In the genomic region with DNA sequence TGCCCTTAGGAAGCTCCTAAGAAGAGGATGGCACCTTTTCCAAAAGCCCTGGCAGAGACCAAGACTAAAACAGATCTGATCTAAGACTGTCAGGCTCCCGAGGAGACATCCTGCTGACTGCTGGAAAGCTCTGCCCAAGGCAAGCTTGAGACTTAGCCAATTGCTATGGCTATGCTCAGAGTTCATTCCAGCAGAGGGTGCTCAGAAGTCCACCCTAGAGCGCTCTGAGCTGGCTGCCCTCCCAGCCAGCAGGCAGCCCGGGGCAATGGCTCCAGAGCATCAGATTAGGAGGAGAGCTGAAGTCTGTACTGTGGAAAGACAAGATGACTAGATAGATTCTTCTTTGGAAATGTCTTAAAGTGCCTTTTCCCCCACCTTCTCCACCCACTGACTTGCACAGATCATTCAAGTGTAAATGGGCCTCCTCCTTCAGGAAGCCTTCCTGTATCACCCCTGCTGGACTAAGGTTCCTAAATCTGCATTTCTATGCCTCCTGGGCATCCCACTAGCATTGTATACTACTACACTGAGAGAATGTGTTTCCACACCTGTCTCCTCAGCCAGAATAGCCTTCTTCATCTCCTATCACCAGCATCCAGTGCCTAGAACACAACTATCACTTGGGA, we compare ENCODE assay signal across 10 cellular contexts. TPM values are rescaled to one million over a fixed set of nuclear protein-coding genes. Genes with fewer than 3 reads are reported as not detected.
DNase-seq lines count a peak whose midpoint lies in the region; ATAC-seq and TF ChIP-seq lines count a peak whose summit lies in the region.
"Had no signal": no experiment of that assay in that cellular context is flagged by ENCODE, and none has a peak within 500 bp of the region (broad histone marks: within the 10 kb centered on the region; RNA-seq: fewer than 3 reads in every experiment).

No MANE protein-coding gene starts in this region.

- peaks cover 4% of the 10 kb centered on the region for H3K27me3 Mint-ChIP-seq in activated naive CD4-positive, alpha-beta T cell treated with anti-CD3 and anti-CD28 coated beads, Interleukin-2, amount 10 ng/mL, durations not matched to agents 7 days and 5 days

- no peak overlapping the region for H3K27ac ChIP-seq in RWPE2 (ENCODE audit: poor library complexity, severe bottlenecking)

- H3K4me1 Mint-ChIP-seq in stimulated activated effector memory CD8-positive, alpha-beta T cell treated with anti-CD3 and anti-CD28 coated beads, Interleukin-12 subunit alpha, Interleukin-12 subunit beta, amount 100 ng/mL, for 72 hours: no peaks in the 10 kb centered on the region
- no peaks in the 10 kb centered on the region for H3K4me1 Mint-ChIP-seq in activated naive CD4-positive, alpha-beta T cell treated with anti-CD3 and anti-CD28 coated beads, Interleukin-2, amount 10 ng/mL, durations not matched to agents 7 days and 5 days

- H3K36me3 Mint-ChIP-seq in stimulated activated effector memory CD8-positive, alpha-beta T cell treated with anti-CD3 and anti-CD28 coated beads, Interleukin-12 subunit alpha, Interleukin-12 subunit beta, amount 100 ng/mL, for 72 hours: no peaks in the 10 kb centered on the region
- H3K36me3 Mint-ChIP-seq in activated naive CD4-positive, alpha-beta T cell treated with anti-CD3 and anti-CD28 coated beads, Interleukin-2, amount 10 ng/mL, durations not matched to agents 7 days and 5 days: no peaks in the 10 kb centered on the region
- H3K36me3 Mint-ChIP-seq: CD4-positive, alpha-beta memory T cell had no signal

- DNase-seq in BE2C: peak; percentile 19
- no peak for DNase-seq in RWPE2 (ENCODE audit: low spot score)
- DNase-seq in fibroblast of mammary gland (ENCODE audit: low read depth): peak; percentile 27
- peak; percentile 41 for DNase-seq in midbrain (lab: John Stamatoyannopoulos, UW)
- DNase-seq in activated naive CD4-positive, alpha-beta T cell (lab: John Stamatoyannopoulos, UW): no peak
- DNase-seq in stimulated activated effector memory CD8-positive, alpha-beta T cell treated with anti-CD3 and anti-CD28 coated beads, Interleukin-12 subunit alpha, Interleukin-12 subunit beta, amount 100 ng/mL, for 72 hours (ENCODE audit: low spot score in 2 of 2): no peak
- no peak for DNase-seq in activated CD4-positive, alpha-beta T cell treated with anti-CD3 and anti-CD28 coated beads, Interleukin-2, amount 50 U/mL, for 4 hours
- DNase-seq in activated naive CD4-positive, alpha-beta T cell treated with anti-CD3 and anti-CD28 coated beads, Interleukin-2, amount 10 ng/mL, durations not matched to agents 7 days and 5 days: no peak
- DNase-seq: CD4-positive, alpha-beta memory T cell; NCI-H2029 treated with DMSO at 0.1 percent for 48 hours had no signal

- H3K27me3 ChIP-seq in BE2C (no peaks in the 10 kb centered on the region), RWPE2 (ENCODE audit: insufficient read depth, poor library complexity, severe bottlenecking) (no peaks in the 10 kb centered on the region)

- H3K9me3 ChIP-seq in BE2C (no peaks in the 10 kb centered on the region), RWPE2 (ENCODE audit: severe bottlenecking) (no peaks in the 10 kb centered on the region)

- H3K9me3 Mint-ChIP-seq in stimulated activated effector memory CD8-positive, alpha-beta T cell treated with anti-CD3 and anti-CD28 coated beads, Interleukin-12 subunit alpha, Interleukin-12 subunit beta, amount 100 ng/mL, for 72 hours: no peaks in the 10 kb centered on the region
- no peaks in the 10 kb centered on the region for H3K9me3 Mint-ChIP-seq in activated naive CD4-positive, alpha-beta T cell treated with anti-CD3 and anti-CD28 coated beads, Interleukin-2, amount 10 ng/mL, durations not matched to agents 7 days and 5 days
- H3K9me3 Mint-ChIP-seq: CD4-positive, alpha-beta memory T cell had no signal

- H3K27ac Mint-ChIP-seq in stimulated activated effector memory CD8-positive, alpha-beta T cell treated with anti-CD3 and anti-CD28 coated beads, Interleukin-12 subunit alpha, Interleukin-12 subunit beta, amount 100 ng/mL, for 72 hours: no peak overlapping the region
- no peak overlapping the region for H3K27ac Mint-ChIP-seq in activated naive CD4-positive, alpha-beta T cell treated with anti-CD3 and anti-CD28 coated beads, Interleukin-2, amount 10 ng/mL, durations not matched to agents 7 days and 5 days
- H3K27ac Mint-ChIP-seq: CD4-positive, alpha-beta memory T cell had no signal

- TF ChIP-seq CTCF in BE2C (IDR thresholded peaks at IDR 0.05; ENCODE audit: low read depth, low read length) (no peak; the same call in 1 of the 2 replicates), RWPE2 (IDR thresholded peaks at IDR 0.05; ENCODE audit: poor library complexity, severe bottlenecking) (no peak), fibroblast of mammary gland (conservative IDR thresholded peaks at IDR 0.05; ENCODE audit: control insufficient read depth, insufficient read depth, low read depth, low read length) (no peak)

- H3K4me3 Mint-ChIP-seq in stimulated activated effector memory CD8-positive, alpha-beta T cell treated with anti-CD3 and anti-CD28 coated beads, Interleukin-12 subunit alpha, Interleukin-12 subunit beta, amount 100 ng/mL, for 72 hours: no peak overlapping the region
- H3K4me3 Mint-ChIP-seq in activated naive CD4-positive, alpha-beta T cell treated with anti-CD3 and anti-CD28 coated beads, Interleukin-2, amount 10 ng/mL, durations not matched to agents 7 days and 5 days: no peak overlapping the region
- H3K4me3 Mint-ChIP-seq: CD4-positive, alpha-beta memory T cell had no signal

- H3K4me3 ChIP-seq in BE2C (ENCODE audit: low read depth, low read length) (no peak overlapping the region), RWPE2 (ENCODE audit: severe bottlenecking) (no peak overlapping the region), fibroblast of mammary gland (ENCODE audit: control insufficient read depth, low read depth, low read length) (no peak overlapping the region)

- CTCF ChIA-PET in activated naive CD4-positive, alpha-beta T cell treated with anti-CD3 and anti-CD28 coated beads, Interleukin-2, amount 10 ng/mL, durations not matched to agents 7 days and 5 days (lab: Charles Lee): no interaction called here

- H3K36me3 ChIP-seq in BE2C (no peaks in the 10 kb centered on the region), RWPE2 (ENCODE audit: low read depth) (no peaks in the 10 kb centered on the region)

- H3K4me1 ChIP-seq in BE2C (no peaks in the 10 kb centered on the region), RWPE2 (ENCODE audit: insufficient read depth, poor library complexity, severe bottlenecking) (no peaks in the 10 kb centered on the region)

- peak; percentile 68 for ATAC-seq in RWPE2 (ENCODE audit: low read depth)
- no peak for ATAC-seq in stimulated activated effector memory CD8-positive, alpha-beta T cell treated with anti-CD3 and anti-CD28 coated beads, Interleukin-12 subunit alpha, Interleukin-12 subunit beta, amount 100 ng/mL, for 72 hours

RNA-seq across cellular contexts. Expression of a gene that starts 23.4 kb away (rescaled TPM):
- 0.37 TPM for polyA plus RNA-seq in BE2C (2012; ENCODE audit: insufficient read depth, insufficient read length, low read depth)
- polyA plus RNA-seq: CD4-positive, alpha-beta memory T cell had no signal

RNA-seq across cellular contexts. Expression of a gene that starts 31.9 kb away (rescaled TPM):
- polyA plus RNA-seq in BE2C (2012; ENCODE audit: insufficient read depth, insufficient read length, low read depth): 2.7 TPM
- polyA plus RNA-seq: CD4-positive, alpha-beta memory T cell had no signal

Comparison
In these comparisons a context has a peak if more than half of its experiments do, and no peak if none do; other contexts are left out.
1. DNase-seq: peak in BE2C (single experiment), fibroblast of mammary gland (single experiment) and midbrain (single experiment); none in RWPE2 (single experiment), activated naive CD4-positive, alpha-beta T cell (0 of 4), stimulated activated effector memory CD8-positive, alpha-beta T cell treated with anti-CD3 and anti-CD28 coated beads, Interleukin-12 subunit alpha, Interleukin-12 subunit beta, amount 100 ng/mL, for 72 hours (0 of 2), activated CD4-positive, alpha-beta T cell treated with anti-CD3 and anti-CD28 coated beads, Interleukin-2, amount 50 U/mL, for 4 hours (0 of 2) and activated naive CD4-positive, alpha-beta T cell treated with anti-CD3 and anti-CD28 coated beads, Interleukin-2, amount 10 ng/mL, durations not matched to agents 7 days and 5 days (single experiment).